ENCODE assay signal across 9 cellular contexts in genomic region chr19:17183271-17183757, GRCh38. TPM values are rescaled to one million over a fixed set of nuclear protein-coding genes. Genes with fewer than 3 reads are reported as not detected.
DNase-seq lines count a peak whose midpoint lies in the region; ATAC-seq and TF ChIP-seq lines count a peak whose summit lies in the region.
"Had no signal": no experiment of that assay in that cellular context is flagged by ENCODE, and none has a peak within 500 bp of the region (broad histone marks: within the 10 kb centered on the region; RNA-seq: fewer than 3 reads in every experiment).

No MANE protein-coding gene starts in this region.

- no peaks in the 10 kb centered on the region for H3K27me3 Mint-ChIP-seq in activated CD4-positive, alpha-beta memory T cell treated with anti-CD3 and anti-CD28 coated beads, Interleukin-2, amount 10 ng/mL, durations not matched to agents 7 days and 5 days

- TF ChIP-seq CTCF in lower leg skin (IDR thresholded peaks at IDR 0.05) = no peak
- TF ChIP-seq CTCF in esophagus squamous epithelium (IDR thresholded peaks at IDR 0.05) = no peak

- no peaks in the 10 kb centered on the region for H3K27me3 ChIP-seq in esophagus squamous epithelium

- H3K27ac ChIP-seq in esophagus squamous epithelium = peak overlapping the region in 2 of 4 donors; percentile 14 to 39

- H3K4me1 ChIP-seq in esophagus squamous epithelium = peaks cover 0 to 4% (median 0%) of the 10 kb centered on the region in 3 donors

- H3K9me3 Mint-ChIP-seq in activated CD4-positive, alpha-beta memory T cell treated with anti-CD3 and anti-CD28 coated beads, Interleukin-2, amount 10 ng/mL, durations not matched to agents 7 days and 5 days = no peaks in the 10 kb centered on the region
- H3K9me3 Mint-ChIP-seq: mesothelial cell of epicardium had no signal

- 81 to 86% methylated on average over 14 of the region's 14 CpGs for WGBS in lower leg skin, 2 donors
- WGBS in esophagus squamous epithelium, 2 donors = 65 to 88% methylated on average over 13 to 14 of the region's 14 CpGs

- TF ChIP-seq POLR2A in lower leg skin (IDR thresholded peaks at IDR 0.05) (no peak), esophagus squamous epithelium (IDR thresholded peaks at IDR 0.05) (no peak)

- intact Hi-C loops in lower leg skin (cut with DNase I; ENCODE audit: low total_unique reads) = no loop called here
- intact Hi-C loops in esophagus squamous epithelium (cut with DNase I) = no loop called here

- no peak for ATAC-seq in GM18867 (IDR thresholded peaks at IDR 0.05; ENCODE audit: unreplicated experiment)

- DNase-seq in stimulated activated CD4-positive, alpha-beta T cell treated with anti-CD3 and anti-CD28 coated beads, Interleukin-1b, Interleukin-23, amount 100 ng/mL, for 48 hours = peak; percentile 22
- DNase-seq in stimulated activated CD4-positive, alpha-beta T cell treated with anti-CD3 and anti-CD28 coated beads, Interleukin-12 subunit alpha, Interleukin-12 subunit beta, amount 100 ng/mL, for 4 hours = no peak
- DNase-seq in activated CD4-positive, alpha-beta memory T cell treated with anti-CD3 and anti-CD28 coated beads, Interleukin-2, amount 10 ng/mL, durations not matched to agents 7 days and 5 days = peak; percentile 30
- DNase-seq in germinal center (ENCODE audit: low spot score) (peak; percentile 22), lower leg skin (ENCODE audit: low spot score in 2 of 2) (no peak), esophagus squamous epithelium (lab: John Stamatoyannopoulos, UW) (no peak), superior temporal gyrus (ENCODE audit: extremely low spot score) (no peak)

- peaks cover 0 to 98% (median 15%) of the 10 kb centered on the region in 3 donors for H3K36me3 ChIP-seq in esophagus squamous epithelium

- H3K27ac Mint-ChIP-seq in activated CD4-positive, alpha-beta memory T cell treated with anti-CD3 and anti-CD28 coated beads, Interleukin-2, amount 10 ng/mL, durations not matched to agents 7 days and 5 days = peak overlapping the region; percentile 97
- H3K27ac Mint-ChIP-seq: mesothelial cell of epicardium had no signal

- H3K36me3 Mint-ChIP-seq in activated CD4-positive, alpha-beta memory T cell treated with anti-CD3 and anti-CD28 coated beads, Interleukin-2, amount 10 ng/mL, durations not matched to agents 7 days and 5 days (ENCODE audit: low read depth) = peaks cover 58% of the 10 kb centered on the region

- H3K4me3 ChIP-seq in lower leg skin (ENCODE audit: low read depth, poor library complexity, severe bottlenecking) = no peak overlapping the region
- H3K4me3 ChIP-seq in esophagus squamous epithelium = no peak overlapping the region

- no peaks in the 10 kb centered on the region for H3K9me3 ChIP-seq in esophagus squamous epithelium

- POLR2A ChIA-PET in activated CD4-positive, alpha-beta memory T cell treated with anti-CD3 and anti-CD28 coated beads, Interleukin-2, amount 10 ng/mL, durations not matched to agents 7 days and 5 days (lab: Charles Lee) = interaction anchor here (0.7 to 3.7 kb wide), 16 partner anchors 9 to 114 kb away, joined by 3 to 44 read pairs (median 4); partner anchors contain the start of genes HAUS8, MYO9B, OCEL1 and USE1

- H3K4me3 Mint-ChIP-seq in activated CD4-positive, alpha-beta memory T cell treated with anti-CD3 and anti-CD28 coated beads, Interleukin-2, amount 10 ng/mL, durations not matched to agents 7 days and 5 days = peak overlapping the region; percentile 73
- H3K4me3 Mint-ChIP-seq: mesothelial cell of epicardium had no signal

- CTCF ChIA-PET in activated CD4-positive, alpha-beta memory T cell treated with anti-CD3 and anti-CD28 coated beads, Interleukin-2, amount 10 ng/mL, durations not matched to agents 7 days and 5 days (lab: Charles Lee) = interaction anchor here (0.8 to 1.9 kb wide), 12 partner anchors 10 to 236 kb away, joined by 3 to 8 read pairs (median 5); partner anchors contain the start of genes BABAM1, MVB12A and USE1

- H3K4me1 Mint-ChIP-seq in activated CD4-positive, alpha-beta memory T cell treated with anti-CD3 and anti-CD28 coated beads, Interleukin-2, amount 10 ng/mL, durations not matched to agents 7 days and 5 days = peaks cover 34% of the 10 kb centered on the region

RNA-seq across cellular contexts. Expression of gene USE1, which starts 31.8 kb away (rescaled TPM):
- 10 to 100 TPM; 19.9 to 20.4 TPM for total RNA-seq in activated CD4-positive, alpha-beta memory T cell treated with anti-CD3 and anti-CD28 coated beads, Interleukin-2, amount 10 ng/mL, durations not matched to agents 7 days and 5 days
- 10 to 100 TPM; 16.6 to 25.5 (median 23.8) TPM for total RNA-seq in lower leg skin
- total RNA-seq in esophagus squamous epithelium = 10 to 100 TPM; 11.2 to 22.5 (median 17.6) TPM

RNA-seq across cellular contexts. Expression of gene OCEL1, which starts 42.7 kb away (rescaled TPM):
- 10 to 100 TPM; 20.9 to 22.6 TPM for total RNA-seq in activated CD4-positive, alpha-beta memory T cell treated with anti-CD3 and anti-CD28 coated beads, Interleukin-2, amount 10 ng/mL, durations not matched to agents 7 days and 5 days
- 1 to 10 TPM; 2.6 to 7.9 (median 4.0) TPM for total RNA-seq in lower leg skin
- total RNA-seq in esophagus squamous epithelium = 1 to 10 TPM; 1.8 to 6.9 (median 4.1) TPM

Comparison
In these comparisons a context has a peak if more than half of its experiments do, and no peak if none do; other contexts are left out.
1. DNase-seq: peak in stimulated activated CD4-positive, alpha-beta T cell treated with anti-CD3 and anti-CD28 coated beads, Interleukin-1b, Interleukin-23, amount 100 ng/mL, for 48 hours (single experiment), activated CD4-positive, alpha-beta memory T cell treated with anti-CD3 and anti-CD28 coated beads, Interleukin-2, amount 10 ng/mL, durations not matched to agents 7 days and 5 days (single experiment) and germinal center (single experiment); none in stimulated activated CD4-positive, alpha-beta T cell treated with anti-CD3 and anti-CD28 coated beads, Interleukin-12 subunit alpha, Interleukin-12 subunit beta, amount 100 ng/mL, for 4 hours (single experiment), lower leg skin (0 of 2), esophagus squamous epithelium (single experiment) and superior temporal gyrus (single experiment).